Comparison of ENCODE assay signal across 8 cellular contexts in the genomic region with DNA sequence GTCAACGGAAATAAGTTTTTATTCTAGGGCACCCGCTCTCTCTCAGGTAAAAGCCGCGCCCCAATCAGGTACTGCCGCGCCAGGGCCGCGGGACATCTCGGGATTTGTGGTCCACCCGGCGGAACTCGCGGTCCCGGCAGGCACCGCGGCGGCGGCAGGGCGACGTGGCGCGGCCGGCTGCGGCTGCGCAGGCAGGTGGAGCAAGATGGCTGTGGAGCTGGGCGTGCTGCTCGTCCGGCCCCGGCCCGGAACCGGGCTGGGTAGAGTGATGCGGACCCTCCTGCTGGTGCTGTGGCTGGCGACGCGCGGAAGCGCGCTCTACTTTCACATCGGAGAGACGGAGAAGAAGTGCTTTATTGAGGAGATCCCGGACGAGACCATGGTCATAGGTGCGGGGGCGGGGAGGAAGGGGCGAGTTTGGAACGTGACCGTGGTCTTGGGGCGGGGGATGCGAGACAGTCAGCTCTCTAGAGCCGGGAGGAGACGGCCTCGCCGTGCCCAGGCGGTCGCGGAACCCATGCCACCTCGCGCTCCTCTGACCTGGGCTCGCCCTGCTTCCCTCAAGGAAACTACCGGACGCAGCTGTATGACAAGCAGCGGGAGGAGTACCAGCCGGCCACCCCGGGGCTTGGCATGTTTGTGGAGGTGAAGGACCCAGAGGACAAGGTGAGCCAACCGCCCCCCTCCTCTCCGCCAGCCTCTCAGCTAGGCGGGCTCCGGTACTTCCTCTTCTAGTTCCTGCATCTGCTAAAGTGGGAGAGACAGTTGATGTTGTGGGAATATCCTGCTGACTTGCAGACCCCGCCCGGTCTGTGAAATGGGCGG. TPM values are rescaled to one million over a fixed set of nuclear protein-coding genes. Genes with fewer than 3 reads are reported as not detected.
DNase-seq lines count a peak whose midpoint lies in the region; ATAC-seq and TF ChIP-seq lines count a peak whose summit lies in the region.

TSS of gene TMED9 (plus strand) at position 194 of the 825 bp plus-strand sequence. CDS start at position 206, 12 bp downstream.

- H3K9me3 ChIP-seq in T-helper 17 cell (ENCODE audit: control insufficient read depth, low read length, poor library complexity, severe bottlenecking) (no peaks in the 10 kb centered on the region), upper lobe of left lung (no peaks in the 10 kb centered on the region)

- no peaks in the 10 kb centered on the region for H3K9me3 Mint-ChIP-seq in progenitor cell of endocrine pancreas (ENCODE audit: low read depth)

- POLR2A ChIA-PET in HEK293T (lab: Yijun Ruan, JAX), result interaction anchor here (0.6 to 1.5 kb wide), 10 partner anchors 9 to 280 kb away, joined by 3 to 6 read pairs (median 4); partner anchors contain the start of genes FAM193B and PDLIM7

- 1% methylated on average over 47 to 66 of the region's 71 CpGs for whole genome bisulfite sequencing in upper lobe of left lung, 2 donors

- TF ChIP-seq CTCF in GM12864 (IDR thresholded peaks at IDR 0.05; ENCODE audit: low read depth, low read length, missing control alignments), result no peak
- no peak for TF ChIP-seq CTCF in progenitor cell of endocrine pancreas (IDR thresholded peaks at IDR 0.05; ENCODE audit: unreplicated experiment)
- TF ChIP-seq CTCF in upper lobe of left lung (IDR thresholded peaks at IDR 0.05), result peak in 4 of 6 experiments; percentile 27 to 55 (median 44)

- H3K36me3 Mint-ChIP-seq in T-helper 17 cell (ENCODE audit: low read depth) (peaks cover 13% of the 10 kb centered on the region), progenitor cell of endocrine pancreas (ENCODE audit: insufficient read depth) (peaks cover 10% of the 10 kb centered on the region)

- H3K4me1 Mint-ChIP-seq in T-helper 17 cell (peaks cover 9% of the 10 kb centered on the region), progenitor cell of endocrine pancreas (ENCODE audit: low read depth) (peaks cover 33% of the 10 kb centered on the region)

- no peaks in the 10 kb centered on the region for H3K27me3 ChIP-seq in upper lobe of left lung

- intact Hi-C loops in left cardiac atrium (cut with DNase I), result loop anchor here in 1 of 2 donors (5.0 kb wide), 1 partner anchor 40 kb away; the partner anchor contains the start of gene FAM193B

- H3K4me3 Mint-ChIP-seq in T-helper 17 cell (peak within 1 kb of the TSS; percentile 98), progenitor cell of endocrine pancreas (ENCODE audit: low read depth) (peak within 1 kb of the TSS; percentile 96)

- TF ChIP-seq EP300 in upper lobe of left lung (IDR thresholded peaks at IDR 0.05), result no peak

- H3K27me3 Mint-ChIP-seq in T-helper 17 cell, result peaks cover 33% of the 10 kb centered on the region
- peaks cover 3% of the 10 kb centered on the region for H3K27me3 Mint-ChIP-seq in progenitor cell of endocrine pancreas

- DNase-seq in GM12864 (ENCODE audit: low read depth) (no peak), HEK293T (ENCODE audit: extremely low spot score) (peak; percentile 96), NAMALWA (ENCODE audit: low spot score) (peak; percentile 89), T-helper 17 cell (peak; percentile 80 to 83 (median 83)), amniotic stem cell (lab: John Stamatoyannopoulos, UW) (peak; percentile 52), left cardiac atrium (peak; percentile 88), progenitor cell of endocrine pancreas (ENCODE audit: low spot score, unreplicated experiment) (peak; percentile 77), upper lobe of left lung (peak; percentile 92 to 98)

- H3K36me3 ChIP-seq in upper lobe of left lung, result peaks cover 28 to 39% (median 35%) of the 10 kb centered on the region in 4 donors

- H3K27ac ChIP-seq in upper lobe of left lung, result peak within 1 kb of the TSS; percentile 76 to 89 (median 85)

- TF ChIP-seq POLR2A in upper lobe of left lung (IDR thresholded peaks at IDR 0.05), result peak; percentile 85 to 94 (median 88)

- CTCF ChIA-PET in HEK293T (lab: Yijun Ruan, JAX), result interaction anchor here (2.4 kb wide), 1 partner anchor 16 kb away, joined by 12 read pairs; no protein-coding TSS in a partner anchor

- peaks cover 12 to 23% (median 13%) of the 10 kb centered on the region in 4 donors for H3K4me1 ChIP-seq in upper lobe of left lung

- peak; percentile 98 for ATAC-seq in T-helper 17 cell
- peak; percentile 98 to 100 for ATAC-seq in left cardiac atrium
- ATAC-seq in upper lobe of left lung (ENCODE audit: low FRiP score in 2 of 2), result peak; percentile 94 to 99

- peak within 1 kb of the TSS; percentile 92 for H3K27ac Mint-ChIP-seq in T-helper 17 cell
- H3K27ac Mint-ChIP-seq in progenitor cell of endocrine pancreas, result peak within 1 kb of the TSS; percentile 96

- H3K4me3 ChIP-seq in GM12864 (ENCODE audit: low read depth, low read length) (peak within 1 kb of the TSS; percentile 97), upper lobe of left lung (peak within 1 kb of the TSS; percentile 76 to 98 (median 89))

TF ChIP-seq in HEK293T, 16 proteins besides CTCF, POLR2A, EP300 and RAD21:
- TF ChIP-seq, protein P1, sequence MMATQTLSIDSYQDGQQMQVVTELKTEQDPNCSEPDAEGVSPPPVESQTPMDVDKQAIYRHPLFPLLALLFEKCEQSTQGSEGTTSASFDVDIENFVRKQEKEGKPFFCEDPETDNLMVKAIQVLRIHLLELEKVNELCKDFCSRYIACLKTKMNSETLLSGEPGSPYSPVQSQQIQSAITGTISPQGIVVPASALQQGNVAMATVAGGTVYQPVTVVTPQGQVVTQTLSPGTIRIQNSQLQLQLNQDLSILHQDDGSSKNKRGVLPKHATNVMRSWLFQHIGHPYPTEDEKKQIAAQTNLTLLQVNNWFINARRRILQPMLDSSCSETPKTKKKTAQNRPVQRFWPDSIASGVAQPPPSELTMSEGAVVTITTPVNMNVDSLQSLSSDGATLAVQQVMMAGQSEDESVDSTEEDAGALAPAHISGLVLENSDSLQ (IDR thresholded peaks at IDR 0.05), result no peak
- no peak for TF ChIP-seq L3MBTL2 (conservative IDR thresholded peaks at IDR 0.05)
- TF ChIP-seq FOXA1 (IDR thresholded peaks at IDR 0.05), result no peak
- no peak for TF ChIP-seq ZNF384 (IDR thresholded peaks at IDR 0.05)
- no peak for TF ChIP-seq BHLHE40 (IDR thresholded peaks at IDR 0.05; ENCODE audit: borderline replicate concordance)
- no peak for TF ChIP-seq FOXM1 (IDR thresholded peaks at IDR 0.05; ENCODE audit: borderline replicate concordance)
- TF ChIP-seq SP1 (IDR thresholded peaks at IDR 0.05), result no peak
- TF ChIP-seq FOXK2 (IDR thresholded peaks at IDR 0.05), result no peak
- TF ChIP-seq ELF4 (IDR thresholded peaks at IDR 0.05), result no peak
- no peak for TF ChIP-seq ARNT (IDR thresholded peaks at IDR 0.05)
- TF ChIP-seq HDGF (IDR thresholded peaks at IDR 0.05; ENCODE audit: borderline replicate concordance), result no peak

RNA-seq across cellular contexts. Expression of gene TMED9, which starts in this region (rescaled TPM):
- total RNA-seq in T-helper 17 cell, result 10 to 100 TPM; 63.3 to 69.6 TPM
- 100 to 1,000 TPM; 101 to 131 TPM for total RNA-seq in left cardiac atrium
- total RNA-seq in progenitor cell of endocrine pancreas, result 161 and 170 TPM in 2 replicates
- 100 to 1,000 TPM in 3 of 6 donors, 10 to 100 TPM in 3; 28.3 to 187 (median 110) TPM for total RNA-seq in upper lobe of left lung

Comparison
In these comparisons a context has a peak if more than half of its experiments do, and no peak if none do; other contexts are left out.
1. CTCF ChIP-seq: peak in upper lobe of left lung (4 of 6); none in GM12864 (single experiment) and progenitor cell of endocrine pancreas (single experiment).
2. Peak in every context shown above with its lines, with median percentiles within 50 percentile points of each other: ATAC-seq.